ENCODE assay signal across 8 cellular contexts in genomic region chr10:73848821-73849489, GRCh38. TPM values are rescaled to one million over a fixed set of nuclear protein-coding genes. Genes with fewer than 3 reads are reported as not detected.
DNase-seq lines count a peak whose midpoint lies in the region; ATAC-seq and TF ChIP-seq lines count a peak whose summit lies in the region.

No MANE protein-coding gene starts in this region.

- no peaks in the 10 kb centered on the region for H3K9me3 Mint-ChIP-seq in activated T-helper 2 cell treated with anti-CD3 and anti-CD28 coated beads, Interferon-gamma antibody, Interleukin-2, Interleukin-4, amounts not matched to agents 10 μg/mL and 5 μg/mL and 100 μg/mL, durations not matched to agents 14 hours and 24 hours and 36 hours

- H3K4me3 Mint-ChIP-seq in activated T-helper 2 cell treated with anti-CD3 and anti-CD28 coated beads, Interferon-gamma antibody, Interleukin-2, Interleukin-4, amounts not matched to agents 10 μg/mL and 5 μg/mL and 100 μg/mL, durations not matched to agents 14 hours and 24 hours and 36 hours (ENCODE audit: low read depth): peak overlapping the region; percentile 14

- H3K4me1 ChIP-seq in neutrophil (ENCODE audit: control insufficient read depth in 1 of 2, insufficient read depth in 1 of 2, low read depth in 1 of 2, low read length in 1 of 2) (peaks cover 19 to 28% of the 10 kb centered on the region in 2 experiments), stomach smooth muscle (ENCODE audit: control insufficient read depth, insufficient read depth, low read length) (peaks cover 54% of the 10 kb centered on the region)

- peak overlapping the region; percentile 29 to 39 for H3K9ac ChIP-seq in stomach smooth muscle (ENCODE audit: low read length in 2 of 2)

- peaks cover 98% of the 10 kb centered on the region for H3K36me3 ChIP-seq in neutrophil
- peaks cover 38 to 55% of the 10 kb centered on the region in 2 donors for H3K36me3 ChIP-seq in stomach smooth muscle (ENCODE audit: control insufficient read depth in 2 of 2, insufficient read depth in 2 of 2, low read length in 2 of 2)

- H3K27ac ChIP-seq in neutrophil (peak overlapping the region; percentile 81), stomach smooth muscle (ENCODE audit: low read length) (peak overlapping the region; percentile 99)

- peak overlapping the region; percentile 77 for H3K27ac Mint-ChIP-seq in activated T-helper 2 cell treated with anti-CD3 and anti-CD28 coated beads, Interferon-gamma antibody, Interleukin-2, Interleukin-4, amounts not matched to agents 10 μg/mL and 5 μg/mL and 100 μg/mL, durations not matched to agents 14 hours and 24 hours and 36 hours

- DNase-seq in DMS53 treated with DMSO at 0.1 percent for 48 hours (lab: John Stamatoyannopoulos, UW; ENCODE audit: unreplicated experiment) (peak; percentile 50), HuH-7.5 (ENCODE audit: low spot score) (peak; percentile 80), RPMI8226 (peak; percentile 74), fibroblast of villous mesenchyme (ENCODE audit: low read depth) (peak; percentile 78)
- DNase-seq in activated T-helper 2 cell treated with anti-CD3 and anti-CD28 coated beads, Interferon-gamma antibody, Interleukin-2, Interleukin-4, amounts not matched to agents 10 μg/mL and 5 μg/mL and 100 μg/mL, durations not matched to agents 14 hours and 24 hours and 36 hours (ENCODE audit: low spot score): peak; percentile 87

- H3K4me3 ChIP-seq in fibroblast of villous mesenchyme (ENCODE audit: low read depth, low read length): no peak overlapping the region
- H3K4me3 ChIP-seq in neutrophil (ENCODE audit: low read depth in 1 of 2, low read length in 1 of 2): peak overlapping the region in 1 of 2 experiments; percentile 19
- H3K4me3 ChIP-seq in stomach smooth muscle (ENCODE audit: low read length in 2 of 2): peak overlapping the region in 1 of 2 donors; percentile 35

- peak; percentile 99 for TF ChIP-seq CTCF in fibroblast of villous mesenchyme (IDR thresholded peaks at IDR 0.05; ENCODE audit: insufficient read depth, low read depth, low read length)
- TF ChIP-seq CTCF in neutrophil (IDR thresholded peaks at IDR 0.05): peak; percentile 95

- H3K27me3 ChIP-seq in neutrophil (no peaks in the 10 kb centered on the region), stomach smooth muscle (ENCODE audit: control insufficient read depth in 1 of 2, insufficient read depth in 2 of 2, low read length in 2 of 2) (no peaks in the 10 kb centered on the region)

- H3K4me1 Mint-ChIP-seq in activated T-helper 2 cell treated with anti-CD3 and anti-CD28 coated beads, Interferon-gamma antibody, Interleukin-2, Interleukin-4, amounts not matched to agents 10 μg/mL and 5 μg/mL and 100 μg/mL, durations not matched to agents 14 hours and 24 hours and 36 hours (ENCODE audit: low read depth): peaks cover 11% of the 10 kb centered on the region

- ATAC-seq in GM21515 (IDR thresholded peaks at IDR 0.05; ENCODE audit: unreplicated experiment): peak; percentile 68

- H3K9me3 ChIP-seq in neutrophil: no peaks in the 10 kb centered on the region
- H3K9me3 ChIP-seq in stomach smooth muscle (ENCODE audit: control insufficient read depth in 2 of 2, low read length in 2 of 2): no peaks in the 10 kb centered on the region

- peaks cover 69% of the 10 kb centered on the region for H3K36me3 Mint-ChIP-seq in activated T-helper 2 cell treated with anti-CD3 and anti-CD28 coated beads, Interferon-gamma antibody, Interleukin-2, Interleukin-4, amounts not matched to agents 10 μg/mL and 5 μg/mL and 100 μg/mL, durations not matched to agents 14 hours and 24 hours and 36 hours (ENCODE audit: low read depth)

- no peaks in the 10 kb centered on the region for H3K27me3 Mint-ChIP-seq in activated T-helper 2 cell treated with anti-CD3 and anti-CD28 coated beads, Interferon-gamma antibody, Interleukin-2, Interleukin-4, amounts not matched to agents 10 μg/mL and 5 μg/mL and 100 μg/mL, durations not matched to agents 14 hours and 24 hours and 36 hours (ENCODE audit: low read depth)

- intact Hi-C loops in activated T-helper 2 cell treated with anti-CD3 and anti-CD28 coated beads, Interferon-gamma antibody, Interleukin-2, Interleukin-4, amounts not matched to agents 10 μg/mL and 5 μg/mL and 100 μg/mL, durations not matched to agents 14 hours and 24 hours and 36 hours (cut with micrococcal nuclease): loop anchor here (1.0 to 5.0 kb wide), 2 partner anchors 30 to 93 kb away; no protein-coding TSS in a partner anchor

RNA-seq across cellular contexts. Expression of gene CAMK2G, which starts 25.4 kb away (rescaled TPM):
- total RNA-seq in activated T-helper 2 cell treated with anti-CD3 and anti-CD28 coated beads, Interferon-gamma antibody, Interleukin-2, Interleukin-4, amounts not matched to agents 10 μg/mL and 5 μg/mL and 100 μg/mL, durations not matched to agents 14 hours and 24 hours and 36 hours: 25.8 and 26.4 TPM in 2 replicates
- 30.6 and 36.7 TPM in 2 replicates for total RNA-seq in fibroblast of villous mesenchyme

RNA-seq across cellular contexts. Expression of gene NDST2, which starts 37.6 kb away (rescaled TPM):
- total RNA-seq in activated T-helper 2 cell treated with anti-CD3 and anti-CD28 coated beads, Interferon-gamma antibody, Interleukin-2, Interleukin-4, amounts not matched to agents 10 μg/mL and 5 μg/mL and 100 μg/mL, durations not matched to agents 14 hours and 24 hours and 36 hours: 46.5 and 46.9 TPM in 2 replicates
- total RNA-seq in fibroblast of villous mesenchyme: 19.3 and 22.0 TPM in 2 replicates
